ENCODE assay signal across 27 cellular contexts in the genomic region with DNA sequence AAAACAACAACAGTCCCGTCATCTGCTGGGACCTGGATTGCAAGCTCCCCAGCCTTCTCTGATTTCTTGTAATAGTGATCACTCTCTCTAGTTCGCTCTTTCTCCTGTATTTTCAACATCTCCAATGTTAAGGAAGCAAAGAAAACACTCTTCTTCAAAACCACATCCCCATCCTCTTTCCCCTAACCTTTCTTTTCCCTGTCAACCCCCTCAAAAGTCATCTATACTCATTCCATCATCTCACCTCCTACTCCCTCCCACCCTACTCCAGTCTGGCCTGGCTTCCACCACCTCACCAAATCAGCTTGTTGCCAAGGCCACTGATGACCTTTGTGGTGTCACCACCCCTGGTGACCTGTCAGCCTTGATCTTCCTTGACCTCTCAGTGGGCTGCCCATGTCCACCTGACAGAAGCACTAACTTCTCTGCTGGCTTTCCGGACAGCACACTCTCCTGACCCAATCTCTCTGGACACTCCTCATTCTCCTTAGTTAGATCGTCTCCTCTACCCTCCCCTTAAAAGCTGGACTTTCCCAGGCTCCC. TPM values are rescaled to one million over a fixed set of nuclear protein-coding genes. Genes with fewer than 3 reads are reported as not detected.
DNase-seq lines count a peak whose midpoint lies in the region; ATAC-seq and TF ChIP-seq lines count a peak whose summit lies in the region.
"Had no signal": no experiment of that assay in that cellular context is flagged by ENCODE, and none has a peak within 500 bp of the region (broad histone marks: within the 10 kb centered on the region; RNA-seq: fewer than 3 reads in every experiment).

No MANE protein-coding gene starts in this region.

- TF ChIP-seq CTCF in nephron progenitor cell (IDR thresholded peaks at IDR 0.05): no peak

- no peaks in the 10 kb centered on the region for H3K27me3 ChIP-seq in CD8-positive, alpha-beta memory T cell (ENCODE audit: insufficient read depth, low read length, poor library complexity, severe bottlenecking)
- H3K27me3 ChIP-seq: Peyer's patch, SJSA1 had no signal

- no peak overlapping the region for H3K27ac ChIP-seq in CD8-positive, alpha-beta memory T cell (ENCODE audit: low read depth, low read length)
- H3K27ac ChIP-seq: SJSA1, thoracic aorta had no signal

- no peak for DNase-seq in activated T-cell treated with anti-CD3 and anti-CD28 coated beads, Interleukin-2, amount 50 U/mL, for 4 hours
- DNase-seq in activated T-cell treated with anti-CD3 and anti-CD28 coated beads for 4 hours: no peak
- DNase-seq in CD8-positive, alpha-beta memory T cell: no peak
- DNase-seq in activated naive CD8-positive, alpha-beta T cell treated with anti-CD3 and anti-CD28 coated beads for 36 hours: no peak
- DNase-seq in nephron progenitor cell: no peak
- DNase-seq in SW480 (ENCODE audit: low spot score): no peak
- no peak for DNase-seq in HuH-7 (ENCODE audit: low spot score)
- DNase-seq: ACHN; activated CD8-positive, alpha-beta memory T cell treated with anti-CD3 and anti-CD28 coated beads, Interleukin-2, amount 50 U/mL, for 4 hours; C1 segment of cervical spinal cord; cortex of kidney; GF-D8; midbrain; NCI-H1417; NCI-H2107; NCI-H510A treated with DMSO at 0.1 percent for 48 hours; Peyer's patch; retina; stimulated activated CD4-positive, alpha-beta T cell treated with anti-CD3 and anti-CD28 coated beads, Interleukin-12 subunit alpha, Interleukin-12 subunit beta, amount 100 ng/mL, for 4 hours; T1000 had no signal

- H3K36me3 ChIP-seq in CD8-positive, alpha-beta memory T cell (ENCODE audit: insufficient read depth, low read length): no peaks in the 10 kb centered on the region
- H3K36me3 ChIP-seq: breast epithelium, Peyer's patch, SJSA1, thoracic aorta had no signal

- H3K4me3 ChIP-seq in CD8-positive, alpha-beta memory T cell (ENCODE audit: low read length): no peak overlapping the region
- H3K4me3 ChIP-seq: breast epithelium, Peyer's patch, SJSA1, thoracic aorta had no signal

- no peaks in the 10 kb centered on the region for H3K27me3 Mint-ChIP-seq in activated T-cell treated with anti-CD3 and anti-CD28 coated beads, Interleukin-2, amount 50 U/mL, for 4 hours (ENCODE audit: low read depth)
- H3K27me3 Mint-ChIP-seq in CD8-positive, alpha-beta memory T cell: no peaks in the 10 kb centered on the region
- H3K27me3 Mint-ChIP-seq in activated naive CD8-positive, alpha-beta T cell treated with anti-CD3 and anti-CD28 coated beads for 36 hours: no peaks in the 10 kb centered on the region
- peaks cover 2% of the 10 kb centered on the region for H3K27me3 Mint-ChIP-seq in nephron progenitor cell (ENCODE audit: low read depth, poor library complexity)

- H3K9me3 Mint-ChIP-seq in activated T-cell treated with anti-CD3 and anti-CD28 coated beads, Interleukin-2, amount 50 U/mL, for 4 hours: no peaks in the 10 kb centered on the region
- H3K9me3 Mint-ChIP-seq in CD8-positive, alpha-beta memory T cell: no peaks in the 10 kb centered on the region
- peaks cover 3% of the 10 kb centered on the region for H3K9me3 Mint-ChIP-seq in activated naive CD8-positive, alpha-beta T cell treated with anti-CD3 and anti-CD28 coated beads for 36 hours
- H3K9me3 Mint-ChIP-seq in nephron progenitor cell: peaks cover 58% of the 10 kb centered on the region

- H3K4me3 Mint-ChIP-seq in activated T-cell treated with anti-CD3 and anti-CD28 coated beads, Interleukin-2, amount 50 U/mL, for 4 hours: peak overlapping the region; percentile 40
- H3K4me3 Mint-ChIP-seq in CD8-positive, alpha-beta memory T cell: peak overlapping the region in 3 of 7 donors; percentile 22 to 74 (median 37)
- peak overlapping the region; percentile 40 for H3K4me3 Mint-ChIP-seq in activated naive CD8-positive, alpha-beta T cell treated with anti-CD3 and anti-CD28 coated beads for 36 hours
- peak overlapping the region; percentile 23 for H3K4me3 Mint-ChIP-seq in nephron progenitor cell

- H3K36me3 Mint-ChIP-seq in activated T-cell treated with anti-CD3 and anti-CD28 coated beads, Interleukin-2, amount 50 U/mL, for 4 hours (ENCODE audit: insufficient read depth): peaks cover 9% of the 10 kb centered on the region
- peaks cover 6 to 18% (median 7%) of the 10 kb centered on the region in 3 donors for H3K36me3 Mint-ChIP-seq in CD8-positive, alpha-beta memory T cell
- peaks cover 30% of the 10 kb centered on the region for H3K36me3 Mint-ChIP-seq in activated naive CD8-positive, alpha-beta T cell treated with anti-CD3 and anti-CD28 coated beads for 36 hours
- peaks cover 31% of the 10 kb centered on the region for H3K36me3 Mint-ChIP-seq in nephron progenitor cell (ENCODE audit: low read depth)

- H3K4me1 ChIP-seq in CD8-positive, alpha-beta memory T cell (ENCODE audit: insufficient read depth, low read length): peaks cover 27% of the 10 kb centered on the region
- H3K4me1 ChIP-seq: breast epithelium had no signal

- peak overlapping the region in 7 of 8 donors; percentile 3 to 71 (median 43) for H3K27ac Mint-ChIP-seq in CD8-positive, alpha-beta memory T cell
- peak overlapping the region; percentile 59 for H3K27ac Mint-ChIP-seq in activated naive CD8-positive, alpha-beta T cell treated with anti-CD3 and anti-CD28 coated beads for 36 hours
- peak overlapping the region; percentile 41 for H3K27ac Mint-ChIP-seq in nephron progenitor cell

- H3K9me3 ChIP-seq in CD8-positive, alpha-beta memory T cell (ENCODE audit: low read length): no peaks in the 10 kb centered on the region
- H3K9me3 ChIP-seq: Peyer's patch, SJSA1, thoracic aorta had no signal

- no peak for ATAC-seq in activated T-cell treated with anti-CD3 and anti-CD28 coated beads, Interleukin-2, amount 50 U/mL, for 4 hours
- ATAC-seq in HG03460 (IDR thresholded peaks at IDR 0.05; ENCODE audit: unreplicated experiment): no peak
- ATAC-seq: activated CD4-positive, CD25-positive, alpha-beta regulatory T cell treated with anti-CD3 and anti-CD28 coated beads, Interleukin-2, amount 50 U/mL, for 24 hours; HCT116; left lobe of liver had no signal

- CTCF ChIA-PET in CD8-positive, alpha-beta memory T cell (lab: Charles Lee): no interaction called here

- POLR2A ChIA-PET in CD8-positive, alpha-beta memory T cell (lab: Charles Lee): no interaction called here

- peaks cover 30% of the 10 kb centered on the region for H3K4me1 Mint-ChIP-seq in activated T-cell treated with anti-CD3 and anti-CD28 coated beads, Interleukin-2, amount 50 U/mL, for 4 hours (ENCODE audit: low read depth)
- peaks cover 23 to 36% (median 28%) of the 10 kb centered on the region in 3 donors for H3K4me1 Mint-ChIP-seq in CD8-positive, alpha-beta memory T cell
- peaks cover 26% of the 10 kb centered on the region for H3K4me1 Mint-ChIP-seq in activated naive CD8-positive, alpha-beta T cell treated with anti-CD3 and anti-CD28 coated beads for 36 hours
- peaks cover 53% of the 10 kb centered on the region for H3K4me1 Mint-ChIP-seq in nephron progenitor cell

RNA-seq across cellular contexts. Expression of gene FAM3A, which starts 2.3 kb away (rescaled TPM):
- 10 to 100 TPM; 30.4 to 40.7 (median 30.8) TPM for total RNA-seq in activated T-cell treated with anti-CD3 and anti-CD28 coated beads, Interleukin-2, amount 50 U/mL, for 4 hours
- total RNA-seq in CD8-positive, alpha-beta memory T cell: 10 to 100 TPM; 28.4 to 29.4 TPM
- polyA plus RNA-seq in CD8-positive, alpha-beta memory T cell: 29.6 TPM
- total RNA-seq in activated naive CD8-positive, alpha-beta T cell treated with anti-CD3 and anti-CD28 coated beads for 36 hours: 10 to 100 TPM; 26.8 to 27.3 TPM

RNA-seq across cellular contexts. Expression of gene SLC10A3, which starts 23.3 kb away (rescaled TPM):
- total RNA-seq in activated T-cell treated with anti-CD3 and anti-CD28 coated beads, Interleukin-2, amount 50 U/mL, for 4 hours: 10 to 100 TPM; 31.3 to 32.0 (median 31.9) TPM
- total RNA-seq in CD8-positive, alpha-beta memory T cell: 10 to 100 TPM; 40.8 to 45.7 TPM
- polyA plus RNA-seq in CD8-positive, alpha-beta memory T cell: 81.0 TPM
- 10 to 100 TPM; 18.0 to 19.0 TPM for total RNA-seq in activated naive CD8-positive, alpha-beta T cell treated with anti-CD3 and anti-CD28 coated beads for 36 hours

RNA-seq across cellular contexts. Expression of gene UBL4A, which starts 27.3 kb away (rescaled TPM):
- total RNA-seq in activated T-cell treated with anti-CD3 and anti-CD28 coated beads, Interleukin-2, amount 50 U/mL, for 4 hours: 10 to 100 TPM; 51.5 to 63.2 (median 59.1) TPM
- 10 to 100 TPM; 58.9 to 64.3 TPM for total RNA-seq in CD8-positive, alpha-beta memory T cell
- 55.3 TPM for polyA plus RNA-seq in CD8-positive, alpha-beta memory T cell
- total RNA-seq in activated naive CD8-positive, alpha-beta T cell treated with anti-CD3 and anti-CD28 coated beads for 36 hours: 10 to 100 TPM; 53.2 to 54.7 TPM

RNA-seq across cellular contexts. Expression of gene G6PD, which starts 32.9 kb away (rescaled TPM):
- total RNA-seq in activated T-cell treated with anti-CD3 and anti-CD28 coated beads, Interleukin-2, amount 50 U/mL, for 4 hours: 100 to 1,000 TPM; 101 to 105 (median 102) TPM
- 100 to 1,000 TPM; 108 to 116 TPM for total RNA-seq in CD8-positive, alpha-beta memory T cell
- 10.7 TPM for polyA plus RNA-seq in CD8-positive, alpha-beta memory T cell
- 10 to 100 TPM; 89.9 to 92.4 TPM for total RNA-seq in activated naive CD8-positive, alpha-beta T cell treated with anti-CD3 and anti-CD28 coated beads for 36 hours

RNA-seq across cellular contexts. Expression of gene IKBKG, which starts 33.7 kb away (rescaled TPM):
- 10 to 100 TPM; 44.3 to 51.6 (median 45.3) TPM for total RNA-seq in activated T-cell treated with anti-CD3 and anti-CD28 coated beads, Interleukin-2, amount 50 U/mL, for 4 hours
- 10 to 100 TPM; 33.9 to 35.4 TPM for total RNA-seq in CD8-positive, alpha-beta memory T cell
- 34.8 TPM for polyA plus RNA-seq in CD8-positive, alpha-beta memory T cell
- 10 to 100 TPM; 31.1 to 32.5 TPM for total RNA-seq in activated naive CD8-positive, alpha-beta T cell treated with anti-CD3 and anti-CD28 coated beads for 36 hours
